Comparison of ENCODE assay signal across 23 cellular contexts in the genomic region with DNA sequence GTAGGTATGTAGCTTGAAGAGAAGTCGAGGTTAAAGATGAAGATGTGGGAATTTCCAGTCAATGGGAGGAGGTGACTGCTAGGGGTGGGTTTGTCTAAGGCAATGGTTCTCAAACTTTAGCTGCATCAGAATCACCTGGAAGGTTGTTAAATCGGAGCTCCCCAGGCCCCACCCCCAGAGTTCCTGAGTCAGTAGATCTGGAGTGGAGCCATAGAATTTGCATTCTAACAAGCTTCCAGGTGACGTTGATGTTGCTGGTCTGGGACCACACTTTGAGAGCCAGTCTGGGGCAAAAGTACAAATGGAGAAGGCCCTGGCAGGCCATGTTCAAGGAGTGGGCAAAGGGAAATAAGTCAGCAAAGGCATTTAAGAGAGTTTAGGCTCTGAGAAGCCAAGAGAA.
"Had no signal": no experiment of that assay in that cellular context is flagged by ENCODE, and none has a peak within 500 bp of the region (broad histone marks: within the 10 kb centered on the region; RNA-seq: fewer than 3 reads in every experiment).

No MANE protein-coding gene starts in this region.

- H3K27me3 Mint-ChIP-seq: activated CD4-positive, alpha-beta memory T cell treated with anti-CD3 and anti-CD28 coated beads for 36 hours; activated CD4-positive, alpha-beta T cell treated with anti-CD3 and anti-CD28 coated beads for 36 hours; naive thymus-derived CD8-positive, alpha-beta T cell; progenitor cell of endocrine pancreas had no signal

- H3K36me3 ChIP-seq: adrenal gland, left ventricle myocardium inferior, spleen, upper lobe of left lung had no signal

- H3K27me3 ChIP-seq: adrenal gland, testis, upper lobe of left lung had no signal

- H3K27ac Mint-ChIP-seq: activated CD4-positive, alpha-beta memory T cell treated with anti-CD3 and anti-CD28 coated beads for 36 hours; activated CD4-positive, alpha-beta T cell treated with anti-CD3 and anti-CD28 coated beads for 36 hours; endodermal cell; immature natural killer cell; mesothelial cell of epicardium; progenitor cell of endocrine pancreas; WTC11 had no signal

- H3K36me3 Mint-ChIP-seq: activated CD4-positive, alpha-beta memory T cell treated with anti-CD3 and anti-CD28 coated beads for 36 hours; mesothelial cell of epicardium; naive thymus-derived CD8-positive, alpha-beta T cell; WTC11 had no signal

- DNase-seq: activated CD4-positive, alpha-beta memory T cell treated with anti-CD3 and anti-CD28 coated beads for 36 hours; activated CD4-positive, alpha-beta T cell treated with anti-CD3 and anti-CD28 coated beads for 36 hours; activated effector memory CD4-positive, alpha-beta T cell treated with Interleukin-2 at 50 U/mL for 16 hours; activated naive CD4-positive, alpha-beta T cell treated with anti-CD3 and anti-CD28 coated beads, Interleukin-2, amount 50 U/mL, for 16 hours; activated T-cell treated with anti-CD3 and anti-CD28 coated beads, Interleukin-2, amount 50 U/mL, for 48 hours; adrenal gland; cerebellar nuclear complex; endodermal cell; foreskin melanocyte; immature natural killer cell; left ventricle myocardium inferior; naive thymus-derived CD8-positive, alpha-beta T cell; spleen; stimulated activated CD4-positive, alpha-beta T cell treated with anti-CD3 and anti-CD28 coated beads, Interleukin-4, amount 100 ng/mL, for 1 hour; stimulated activated naive CD4-positive, alpha-beta T cell; T1000; testis; upper lobe of left lung had no signal

- H3K4me3 Mint-ChIP-seq: activated CD4-positive, alpha-beta memory T cell treated with anti-CD3 and anti-CD28 coated beads for 36 hours; activated CD4-positive, alpha-beta T cell treated with anti-CD3 and anti-CD28 coated beads for 36 hours; endodermal cell; immature natural killer cell; mesothelial cell of epicardium; naive thymus-derived CD8-positive, alpha-beta T cell; WTC11 had no signal

- H3K9me3 Mint-ChIP-seq: activated CD4-positive, alpha-beta memory T cell treated with anti-CD3 and anti-CD28 coated beads for 36 hours; endodermal cell; immature natural killer cell; naive thymus-derived CD8-positive, alpha-beta T cell had no signal

- H3K4me3 ChIP-seq: adrenal gland, coronary artery, left ventricle myocardium inferior, spleen, testis, upper lobe of left lung had no signal

- FAIRE-seq: astrocyte had no signal
